In genomic region chr7:88169717-88170320, GRCh38 we compare ENCODE assay signal across 9 cellular contexts. TPM values are rescaled to one million over a fixed set of nuclear protein-coding genes. Genes with fewer than 3 reads are reported as not detected.
DNase-seq lines count a peak whose midpoint lies in the region; ATAC-seq, FAIRE-seq and TF ChIP-seq lines count a peak whose summit lies in the region.
"Had no signal": no experiment of that assay in that cellular context is flagged by ENCODE, and none has a peak within 500 bp of the region (broad histone marks: within the 10 kb centered on the region; RNA-seq: fewer than 3 reads in every experiment).

No MANE protein-coding gene starts in this region.

- H3K27me3 Mint-ChIP-seq in activated CD8-positive, alpha-beta T cell treated with anti-CD3 and anti-CD28 coated beads for 36 hours, result no peaks in the 10 kb centered on the region
- peaks cover 2% of the 10 kb centered on the region for H3K27me3 Mint-ChIP-seq in activated CD8-positive, alpha-beta T cell treated with anti-CD3 and anti-CD28 coated beads, Interleukin-2, amount 10 ng/mL, durations not matched to agents 7 days and 5 days (ENCODE audit: low read depth)
- H3K27me3 Mint-ChIP-seq in CD8-positive, alpha-beta memory T cell, result no peaks in the 10 kb centered on the region
- H3K27me3 Mint-ChIP-seq: activated naive CD4-positive, alpha-beta T cell treated with anti-CD3 and anti-CD28 coated beads, Interleukin-2, amount 50 U/mL, for 24 hours had no signal

- H3K9me3 Mint-ChIP-seq in activated CD8-positive, alpha-beta T cell treated with anti-CD3 and anti-CD28 coated beads for 36 hours, result no peaks in the 10 kb centered on the region
- H3K9me3 Mint-ChIP-seq in activated CD8-positive, alpha-beta T cell treated with anti-CD3 and anti-CD28 coated beads, Interleukin-2, amount 10 ng/mL, durations not matched to agents 7 days and 5 days (ENCODE audit: insufficient read depth), result no peaks in the 10 kb centered on the region
- no peaks in the 10 kb centered on the region for H3K9me3 Mint-ChIP-seq in CD8-positive, alpha-beta memory T cell
- H3K9me3 Mint-ChIP-seq: activated naive CD4-positive, alpha-beta T cell treated with anti-CD3 and anti-CD28 coated beads, Interleukin-2, amount 50 U/mL, for 24 hours had no signal

- H3K4me3 ChIP-seq in HepG2 (replicated peaks in 1 of 3; ENCODE audit: insufficient read depth in 1 of 3, low read depth in 2 of 3, low read length in 3 of 3), result no peak overlapping the region
- H3K4me3 ChIP-seq in CD8-positive, alpha-beta memory T cell (ENCODE audit: low read length), result no peak overlapping the region

- no peak overlapping the region for H3K27ac ChIP-seq in HepG2 (ENCODE audit: extremely low read length, insufficient read depth, low read length)
- no peak overlapping the region for H3K27ac ChIP-seq in CD8-positive, alpha-beta memory T cell (ENCODE audit: low read depth, low read length)

- no peak overlapping the region for H3K27ac Mint-ChIP-seq in activated CD8-positive, alpha-beta T cell treated with anti-CD3 and anti-CD28 coated beads for 36 hours
- no peak overlapping the region for H3K27ac Mint-ChIP-seq in activated CD8-positive, alpha-beta T cell treated with anti-CD3 and anti-CD28 coated beads, Interleukin-2, amount 10 ng/mL, durations not matched to agents 7 days and 5 days
- H3K27ac Mint-ChIP-seq in CD8-positive, alpha-beta memory T cell, result no peak overlapping the region
- H3K27ac Mint-ChIP-seq: activated naive CD4-positive, alpha-beta T cell treated with anti-CD3 and anti-CD28 coated beads, Interleukin-2, amount 50 U/mL, for 24 hours had no signal

- CTCF ChIA-PET in activated CD8-positive, alpha-beta T cell treated with anti-CD3 and anti-CD28 coated beads for 36 hours (lab: Charles Lee), result interaction anchor here (0.6 to 1.7 kb wide), 13 partner anchors 10 to 373 kb away, joined by 3 to 5 read pairs (median 4); no protein-coding TSS in a partner anchor
- CTCF ChIA-PET in activated CD8-positive, alpha-beta T cell treated with anti-CD3 and anti-CD28 coated beads, Interleukin-2, amount 10 ng/mL, durations not matched to agents 7 days and 5 days (lab: Charles Lee), result interaction anchor here (1.3 to 1.8 kb wide), 8 partner anchors 8 to 284 kb away, joined by 3 to 7 read pairs (median 5); no protein-coding TSS in a partner anchor
- CTCF ChIA-PET in HepG2 (lab: Yijun Ruan, JAX; ENCODE audit: low intra/inter-chr PET ratio, low total read pairs), result interaction anchor here (1.5 kb wide), 1 partner anchor 371 kb away, joined by 5 read pairs; no protein-coding TSS in a partner anchor
- CTCF ChIA-PET in CD8-positive, alpha-beta memory T cell (lab: Charles Lee), result no interaction called here

- no TSS peak for BruUV-seq in HepG2 (replicated peaks; lab: Mats Ljungman, UMichigan)

- peak; percentile 60 for TF ChIP-seq CTCF in activated CD8-positive, alpha-beta T cell treated with anti-CD3 and anti-CD28 coated beads for 36 hours (IDR thresholded peaks at IDR 0.05)
- peak; percentile 66 for TF ChIP-seq CTCF in HepG2 (CRISPR knock-in tag; IDR thresholded peaks at IDR 0.05)

- H3K4me1 ChIP-seq in HepG2 (ENCODE audit: insufficient read depth, low read length), result no peaks in the 10 kb centered on the region
- H3K4me1 ChIP-seq in CD8-positive, alpha-beta memory T cell (ENCODE audit: insufficient read depth, low read length), result no peaks in the 10 kb centered on the region

- TF ChIP-seq POLR2A in HepG2 (IDR thresholded peaks at IDR 0.05; ENCODE audit: insufficient read depth in 1 of 2, low read depth in 2 of 2, low read length in 2 of 2), result no peak

- no peak for DNase-seq in activated CD8-positive, alpha-beta T cell treated with anti-CD3 and anti-CD28 coated beads for 36 hours
- no peak for DNase-seq in activated CD8-positive, alpha-beta T cell treated with anti-CD3 and anti-CD28 coated beads, Interleukin-2, amount 10 ng/mL, durations not matched to agents 7 days and 5 days
- peak; percentile 55 to 64 for DNase-seq in Kasumi-1 (lab: John Stamatoyannopoulos, UW)
- peak; percentile 4 for DNase-seq in amniotic epithelial cell (ENCODE audit: low read depth)
- peak; percentile 10 for DNase-seq in HepG2 (ENCODE audit: low spot score)
- DNase-seq in CD8-positive, alpha-beta memory T cell, result no peak
- DNase-seq in stimulated activated CD4-positive, alpha-beta T cell treated with anti-CD3 and anti-CD28 coated beads, Interleukin-2, amount 100 ng/mL, for 48 hours, result no peak

- H3K36me3 ChIP-seq in HepG2 (replicated peaks in 1 of 2; ENCODE audit: control insufficient read depth in 1 of 2, insufficient read depth in 2 of 2, low read length in 2 of 2), result no peaks in the 10 kb centered on the region
- no peaks in the 10 kb centered on the region for H3K36me3 ChIP-seq in CD8-positive, alpha-beta memory T cell (ENCODE audit: insufficient read depth, low read length)

- in situ Hi-C loops in HepG2 (cut with HindIII; ENCODE audit: extremely low pct_ligation_motif_present, low pct_unique_long_range_greater_than_20kb), result no loop called here

- POLR2A ChIA-PET in activated CD8-positive, alpha-beta T cell treated with anti-CD3 and anti-CD28 coated beads for 36 hours (lab: Charles Lee), result no interaction called here
- POLR2A ChIA-PET in activated CD8-positive, alpha-beta T cell treated with anti-CD3 and anti-CD28 coated beads, Interleukin-2, amount 10 ng/mL, durations not matched to agents 7 days and 5 days (lab: Charles Lee), result no interaction called here
- POLR2A ChIA-PET in HepG2 (lab: Yijun Ruan, JAX), result no interaction called here
- POLR2A ChIA-PET in CD8-positive, alpha-beta memory T cell (lab: Charles Lee), result interaction anchor here (0.6 kb wide), 1 partner anchor 235 kb away, joined by 3 read pairs; no protein-coding TSS in a partner anchor

- intact Hi-C loops in activated CD8-positive, alpha-beta T cell treated with anti-CD3 and anti-CD28 coated beads for 36 hours (cut with micrococcal nuclease), result loop anchor here (5.0 kb wide), 1 partner anchor 373 kb away; no protein-coding TSS in a partner anchor
- intact Hi-C loops in HepG2 (cut with micrococcal nuclease; ENCODE audit: unreplicated experiment), result loop anchor here (2.0 to 10.0 kb wide), 3 partner anchors 43 to 373 kb away; partner anchors contain the start of gene ADAM22

- peak; percentile 69 for FAIRE-seq in HepG2 (lab: Jason Lieb, UNC)

- whole genome bisulfite sequencing in HepG2 (ENCODE audit: low lambda C conversion rate), result 22% methylated on average over 1 of the region's 1 CpG

- no peaks in the 10 kb centered on the region for H3K4me1 Mint-ChIP-seq in activated CD8-positive, alpha-beta T cell treated with anti-CD3 and anti-CD28 coated beads for 36 hours (ENCODE audit: low read depth)
- no peaks in the 10 kb centered on the region for H3K4me1 Mint-ChIP-seq in activated CD8-positive, alpha-beta T cell treated with anti-CD3 and anti-CD28 coated beads, Interleukin-2, amount 10 ng/mL, durations not matched to agents 7 days and 5 days (ENCODE audit: low read depth)
- H3K4me1 Mint-ChIP-seq in CD8-positive, alpha-beta memory T cell, result no peaks in the 10 kb centered on the region
- H3K4me1 Mint-ChIP-seq: activated naive CD4-positive, alpha-beta T cell treated with anti-CD3 and anti-CD28 coated beads, Interleukin-2, amount 50 U/mL, for 24 hours had no signal

- no peak for TF ChIP-seq RAD21 in HepG2 (CRISPR knock-in tag; IDR thresholded peaks at IDR 0.05)

- no peak overlapping the region for H3K4me3 Mint-ChIP-seq in activated CD8-positive, alpha-beta T cell treated with anti-CD3 and anti-CD28 coated beads for 36 hours
- H3K4me3 Mint-ChIP-seq in activated CD8-positive, alpha-beta T cell treated with anti-CD3 and anti-CD28 coated beads, Interleukin-2, amount 10 ng/mL, durations not matched to agents 7 days and 5 days, result no peak overlapping the region
- H3K4me3 Mint-ChIP-seq in CD8-positive, alpha-beta memory T cell, result no peak overlapping the region
- H3K4me3 Mint-ChIP-seq: activated naive CD4-positive, alpha-beta T cell treated with anti-CD3 and anti-CD28 coated beads, Interleukin-2, amount 50 U/mL, for 24 hours had no signal

- H2AFZ ChIP-seq in HepG2 (ENCODE audit: low read length), result no peak overlapping the region

- no peak overlapping the region for H3K4me2 ChIP-seq in HepG2 (ENCODE audit: low read depth, low read length)

- H3K27me3 ChIP-seq in HepG2 (ENCODE audit: control insufficient read depth in 1 of 2, insufficient read depth in 2 of 2, low read length in 2 of 2), result no peaks in the 10 kb centered on the region
- no peaks in the 10 kb centered on the region for H3K27me3 ChIP-seq in CD8-positive, alpha-beta memory T cell (ENCODE audit: insufficient read depth, low read length, poor library complexity, severe bottlenecking)

- H3K9me3 ChIP-seq in HepG2 (ENCODE audit: low read length), result no peaks in the 10 kb centered on the region
- no peaks in the 10 kb centered on the region for H3K9me3 ChIP-seq in CD8-positive, alpha-beta memory T cell (ENCODE audit: low read length)

- H4K20me1 ChIP-seq in HepG2 (ENCODE audit: insufficient read depth, low read length), result no peaks in the 10 kb centered on the region

- H3K36me3 Mint-ChIP-seq in activated CD8-positive, alpha-beta T cell treated with anti-CD3 and anti-CD28 coated beads for 36 hours (ENCODE audit: low read depth), result no peaks in the 10 kb centered on the region
- no peaks in the 10 kb centered on the region for H3K36me3 Mint-ChIP-seq in activated CD8-positive, alpha-beta T cell treated with anti-CD3 and anti-CD28 coated beads, Interleukin-2, amount 10 ng/mL, durations not matched to agents 7 days and 5 days (ENCODE audit: low read depth)
- H3K36me3 Mint-ChIP-seq in CD8-positive, alpha-beta memory T cell, result peaks cover 0 to 2% (median 0%) of the 10 kb centered on the region in 3 donors
- H3K36me3 Mint-ChIP-seq: activated naive CD4-positive, alpha-beta T cell treated with anti-CD3 and anti-CD28 coated beads, Interleukin-2, amount 50 U/mL, for 24 hours had no signal

- ATAC-seq in activated CD8-positive, alpha-beta T cell treated with anti-CD3 and anti-CD28 coated beads for 36 hours, result no peak
- no peak for ATAC-seq in activated CD8-positive, alpha-beta T cell treated with anti-CD3 and anti-CD28 coated beads, Interleukin-2, amount 10 ng/mL, durations not matched to agents 7 days and 5 days
- no peak; the same call in 2 of the 3 replicates for ATAC-seq in HepG2
- no peak for ATAC-seq in GM21717 (IDR thresholded peaks at IDR 0.05; ENCODE audit: unreplicated experiment)

- H3K9ac ChIP-seq in HepG2 (ENCODE audit: insufficient read depth, low read depth, low read length), result no peak overlapping the region

- TF ChIP-seq EP300 in HepG2 (IDR thresholded peaks at IDR 0.05; ENCODE audit: low read depth in 2 of 2, low read length in 2 of 2) (no peak), HepG2 (CRISPR knock-in tag; IDR thresholded peaks at IDR 0.05; ENCODE audit: borderline replicate concordance) (no peak)

- H3K79me2 ChIP-seq in HepG2 (ENCODE audit: insufficient read depth, low read length), result no peaks in the 10 kb centered on the region

RNA-seq across cellular contexts. Expression of gene SRI, which starts 50.0 kb away (rescaled TPM):
- 100 to 1,000 TPM; 169 TPM for total RNA-seq in activated CD8-positive, alpha-beta T cell treated with anti-CD3 and anti-CD28 coated beads for 36 hours
- 100 to 1,000 TPM; 110 to 117 TPM for total RNA-seq in activated CD8-positive, alpha-beta T cell treated with anti-CD3 and anti-CD28 coated beads, Interleukin-2, amount 10 ng/mL, durations not matched to agents 7 days and 5 days
- 0.33 TPM in 1 of 2 replicates, not detected in the other for total RNA-seq in HepG2 (2016; rRNA removed; fragmentation: Illumina TruSeq; extraction: Trizol)
- total RNA-seq in HepG2 (2016; cell fraction: cytosol; rRNA removed; fragmentation: Illumina TruSeq; extraction: Trizol; ENCODE audit: low read depth), result not detected in 2 replicates
- 0.51 TPM in 1 of 2 replicates, not detected in the other for total RNA-seq in HepG2 (2016; cell fraction: insoluble cytoplasmic fraction; rRNA removed; fragmentation: Illumina TruSeq; extraction: Trizol)
- not detected in 2 replicates for total RNA-seq in HepG2 (2016; cell fraction: membrane; rRNA removed; fragmentation: Illumina TruSeq; extraction: Trizol)
- not detected in 2 replicates for total RNA-seq in HepG2 (2016; cell fraction: nucleus; rRNA removed; fragmentation: Illumina TruSeq; extraction: Trizol)
- 0.37 TPM in 1 of 2 replicates, not detected in the other for polyA plus RNA-seq in HepG2 (2011; rRNA removed)
- polyA plus RNA-seq in HepG2 (2011; cell fraction: cytosol; rRNA removed), result 0.13 and 0.21 TPM in 2 replicates
- 0.43 TPM in 1 of 2 replicates, not detected in the other for polyA plus RNA-seq in HepG2 (2011; cell fraction: nucleus; rRNA removed)
- polyA plus RNA-seq in HepG2 (2012), result not detected in 2 replicates
- polyA plus RNA-seq in HepG2 (2016; cell fraction: cytosol; fragmentation: Illumina TruSeq; extraction: Trizol; ENCODE audit: low read depth), result not detected in 2 replicates
- 0.29 TPM in 1 of 2 replicates, not detected in the other for polyA plus RNA-seq in HepG2 (2016; cell fraction: insoluble cytoplasmic fraction; fragmentation: Illumina TruSeq; extraction: Trizol; ENCODE audit: low read depth)
- polyA plus RNA-seq in HepG2 (2016; cell fraction: membrane; fragmentation: Illumina TruSeq; extraction: Trizol; ENCODE audit: low read depth), result not detected in 2 replicates
- polyA plus RNA-seq in HepG2 (2016; cell fraction: nucleus; fragmentation: Illumina TruSeq; extraction: Trizol; ENCODE audit: insufficient read depth, low read depth), result not detected in 2 replicates
- polyA minus RNA-seq in HepG2 (2011; rRNA and poly(A)+ RNA removed; ENCODE audit: low replicate concordance), result 30.8 TPM in 1 of 2 replicates, not detected in the other
- not detected in 2 replicates for polyA minus RNA-seq in HepG2 (2011; cell fraction: cytosol; rRNA and poly(A)+ RNA removed)
- polyA minus RNA-seq in HepG2 (2011; cell fraction: nucleus; rRNA and poly(A)+ RNA removed), result not detected in 2 replicates
- total RNA-seq in CD8-positive, alpha-beta memory T cell, result 100 to 1,000 TPM; 242 to 255 TPM
- 278 TPM for polyA plus RNA-seq in CD8-positive, alpha-beta memory T cell

Comparison
In these comparisons a context has a peak if more than half of its experiments do, and no peak if none do; other contexts are left out.
1. DNase-seq: peak in Kasumi-1 (2 of 2), amniotic epithelial cell (single experiment) and HepG2 (single experiment); none in activated CD8-positive, alpha-beta T cell treated with anti-CD3 and anti-CD28 coated beads for 36 hours (single experiment), activated CD8-positive, alpha-beta T cell treated with anti-CD3 and anti-CD28 coated beads, Interleukin-2, amount 10 ng/mL, durations not matched to agents 7 days and 5 days (single experiment), CD8-positive, alpha-beta memory T cell (0 of 5) and stimulated activated CD4-positive, alpha-beta T cell treated with anti-CD3 and anti-CD28 coated beads, Interleukin-2, amount 100 ng/mL, for 48 hours (0 of 2).
2. RNA of gene SRI, which starts 50.0 kb away (total RNA-seq): 242 to 255 TPM in CD8-positive, alpha-beta memory T cell, 169 TPM in activated CD8-positive, alpha-beta T cell treated with anti-CD3 and anti-CD28 coated beads for 36 hours and 110 to 117 TPM in activated CD8-positive, alpha-beta T cell treated with anti-CD3 and anti-CD28 coated beads, Interleukin-2, amount 10 ng/mL, durations not matched to agents 7 days and 5 days; 0.33 to 0.51 TPM in HepG2; every median in the first group is over 10 times any median in the second.